8 cellular contexts compared by ENCODE assay signal in the genomic region with DNA sequence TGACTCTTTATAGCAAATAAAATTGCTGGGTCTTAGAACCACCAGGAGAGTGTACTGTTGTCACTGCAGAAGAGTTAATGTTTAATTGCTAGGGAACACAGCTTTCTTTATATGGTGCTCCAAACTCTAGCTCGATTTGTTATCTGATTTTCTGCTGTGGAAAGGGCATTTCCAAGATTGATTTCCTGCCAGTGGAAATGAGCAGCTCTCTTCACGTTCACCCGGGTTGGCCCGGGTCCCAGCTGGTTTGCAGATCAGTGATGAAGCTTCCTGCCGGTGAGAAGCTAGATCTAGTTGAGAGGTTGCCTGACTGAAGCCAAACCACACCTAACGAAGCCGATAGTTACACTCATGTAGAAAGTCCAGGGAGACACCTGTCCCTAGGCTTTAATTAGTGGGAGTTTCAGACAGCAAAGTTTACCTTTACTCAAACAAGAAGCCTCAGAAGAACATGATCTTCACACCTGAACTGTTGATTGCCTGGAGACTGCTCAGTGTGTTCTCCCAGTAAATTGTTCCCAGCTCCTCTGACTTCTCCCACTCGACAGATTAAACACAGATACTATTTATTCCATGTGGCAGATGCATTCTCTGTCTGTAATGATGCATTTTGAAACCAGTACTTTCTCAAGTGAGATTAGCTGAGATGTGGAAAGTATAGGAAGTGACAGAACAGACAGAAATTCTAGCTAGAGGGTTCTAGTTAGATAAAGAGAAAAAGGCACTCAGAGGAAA. TPM values are rescaled to one million over a fixed set of nuclear protein-coding genes. Genes with fewer than 3 reads are reported as not detected.
DNase-seq lines count a peak whose midpoint lies in the region; ATAC-seq and TF ChIP-seq lines count a peak whose summit lies in the region.

No MANE protein-coding gene starts in this region.

- peaks cover 46% of the 10 kb centered on the region for H3K36me3 Mint-ChIP-seq in activated naive CD8-positive, alpha-beta T cell treated with anti-CD3 and anti-CD28 coated beads for 36 hours

- H3K4me3 ChIP-seq in Peyer's patch, result peak overlapping the region in 1 of 4 donors; percentile 3

- peak overlapping the region; percentile 98 for H3K27ac Mint-ChIP-seq in activated naive CD8-positive, alpha-beta T cell treated with anti-CD3 and anti-CD28 coated beads for 36 hours

- TF ChIP-seq CTCF in Peyer's patch (IDR thresholded peaks at IDR 0.05), result peak in 3 of 6 experiments; percentile 39 to 54 (median 49)

- H3K4me1 ChIP-seq in Peyer's patch, result peaks cover 0 to 35% (median 8%) of the 10 kb centered on the region in 4 donors

- in situ Hi-C loops in Caki2 (cut with HindIII; ENCODE audit: low pct_unique_long_range_greater_than_20kb, low sequenced_read_pairs), result no loop called here

- peak overlapping the region; percentile 75 for H3K4me3 Mint-ChIP-seq in activated naive CD8-positive, alpha-beta T cell treated with anti-CD3 and anti-CD28 coated beads for 36 hours

- DNase-seq in Caki2 (ENCODE audit: low read depth) (peak; percentile 76), Peyer's patch (peak; percentile 57 to 90 (median 88)), kidney glomerular epithelial cell (lab: John Stamatoyannopoulos, UW) (peak; percentile 61), superior temporal gyrus (ENCODE audit: extremely low spot score) (peak; percentile 62), cortex of kidney (lab: John Stamatoyannopoulos, UW) (no peak)
- DNase-seq in activated naive CD8-positive, alpha-beta T cell treated with anti-CD3 and anti-CD28 coated beads for 36 hours, result peak; percentile 68

- peaks cover 82% of the 10 kb centered on the region for H3K4me1 Mint-ChIP-seq in activated naive CD8-positive, alpha-beta T cell treated with anti-CD3 and anti-CD28 coated beads for 36 hours

- peaks cover 10% of the 10 kb centered on the region for H3K9me3 Mint-ChIP-seq in activated naive CD8-positive, alpha-beta T cell treated with anti-CD3 and anti-CD28 coated beads for 36 hours

- ATAC-seq in GM19324 (IDR thresholded peaks at IDR 0.05; ENCODE audit: low FRiP score, unreplicated experiment) (peak; percentile 61), HG03342 (IDR thresholded peaks at IDR 0.05; ENCODE audit: unreplicated experiment) (peak; percentile 69)

- no peaks in the 10 kb centered on the region for H3K27me3 Mint-ChIP-seq in activated naive CD8-positive, alpha-beta T cell treated with anti-CD3 and anti-CD28 coated beads for 36 hours

- H3K36me3 ChIP-seq in Peyer's patch, result no peaks in the 10 kb centered on the region

- H3K27me3 ChIP-seq in Peyer's patch, result no peaks in the 10 kb centered on the region

- TF ChIP-seq POLR2A in Peyer's patch (IDR thresholded peaks at IDR 0.05), result peak; percentile 12 to 40

- peak overlapping the region; percentile 60 to 81 (median 70) for H3K27ac ChIP-seq in Peyer's patch

- no peaks in the 10 kb centered on the region for H3K9me3 ChIP-seq in Peyer's patch

RNA-seq across cellular contexts. Expression of gene PAQR8, which starts 27.8 kb away (rescaled TPM):
- 3.7 and 3.9 TPM in 2 replicates for total RNA-seq in Caki2 (2014; rRNA removed; shearing (Covaris generic); ENCODE audit: low replicate concordance)
- 100 to 1,000 TPM in 3 of 4 donors, 1 to 10 TPM in 1; 9.1 to 300 (median 210) TPM for total RNA-seq in Peyer's patch
- 10 to 100 TPM; 11.0 to 11.4 TPM for total RNA-seq in activated naive CD8-positive, alpha-beta T cell treated with anti-CD3 and anti-CD28 coated beads for 36 hours

RNA-seq across cellular contexts. Expression of gene EFHC1, which starts 30.3 kb away (rescaled TPM):
- 22.5 and 30.7 TPM in 2 replicates for total RNA-seq in Caki2 (2014; rRNA removed; shearing (Covaris generic); ENCODE audit: low replicate concordance)
- 10 to 100 TPM; 20.0 to 40.4 (median 22.7) TPM for total RNA-seq in Peyer's patch
- total RNA-seq in activated naive CD8-positive, alpha-beta T cell treated with anti-CD3 and anti-CD28 coated beads for 36 hours, result 1 to 10 TPM; 2.8 to 3.1 TPM
